In the genomic region with DNA sequence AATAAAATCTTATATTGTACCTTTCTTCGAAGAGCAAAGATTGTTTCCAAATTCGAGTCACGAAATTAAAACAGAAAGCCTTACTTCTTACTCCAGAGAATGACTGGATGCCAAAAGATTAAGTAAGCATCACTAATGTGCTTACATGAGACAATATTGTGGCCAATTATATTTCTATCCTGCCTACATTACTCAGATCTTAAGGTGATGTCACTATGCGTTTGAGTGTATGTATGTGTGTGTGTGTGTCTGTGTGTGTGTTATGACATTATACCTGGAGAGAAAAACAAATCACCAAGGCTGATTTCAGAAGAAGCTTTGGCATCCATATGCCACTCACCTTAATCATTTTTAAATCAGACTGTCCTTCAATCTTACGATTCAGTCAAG, we compare ENCODE assay signal across 9 cellular contexts.
DNase-seq lines count a peak whose midpoint lies in the region; ATAC-seq, FAIRE-seq and TF ChIP-seq lines count a peak whose summit lies in the region.
"Had no signal": no experiment of that assay in that cellular context is flagged by ENCODE, and none has a peak within 500 bp of the region (broad histone marks: within the 10 kb centered on the region; RNA-seq: fewer than 3 reads in every experiment).

No MANE protein-coding gene starts in this region.

- DNase-seq in Right ventricle myocardium superior (no peak), right atrium auricular region (ENCODE audit: low spot score) (no peak), HTR-8/SVneo (ENCODE audit: insufficient read length, low spot score) (no peak), amniotic epithelial cell (ENCODE audit: low read depth) (peak; percentile 22), smooth muscle cell (lab: John Stamatoyannopoulos, UW; ENCODE audit: unreplicated experiment) (no peak), OCI-M2 (lab: John Stamatoyannopoulos, UW; ENCODE audit: unreplicated experiment) (no peak), lower leg skin (ENCODE audit: low spot score in 2 of 2) (no peak), KBM-7 (no peak)
- DNase-seq: heart left ventricle had no signal

- FAIRE-seq in HTR-8/SVneo (lab: Jason Lieb, UNC), result peak; percentile 58

- no peaks in the 10 kb centered on the region for H4K20me1 ChIP-seq in smooth muscle cell (ENCODE audit: low read depth)

- H3K4me3 ChIP-seq in right atrium auricular region (no peak overlapping the region), smooth muscle cell (no peak overlapping the region), lower leg skin (ENCODE audit: low read depth, poor library complexity, severe bottlenecking) (no peak overlapping the region)
- H3K4me3 ChIP-seq: heart left ventricle had no signal

- intact Hi-C loops in Right ventricle myocardium superior (cut with DNase I), result no loop called here
- intact Hi-C loops in lower leg skin (cut with DNase I; ENCODE audit: low total_unique reads), result no loop called here

- H3K4me1 ChIP-seq in right atrium auricular region, result peaks cover 0 to 10% of the 10 kb centered on the region in 2 donors
- H3K4me1 ChIP-seq in smooth muscle cell (ENCODE audit: low read depth), result peaks cover 8% of the 10 kb centered on the region

- in situ Hi-C loops in KBM-7 (cut with MboI; ENCODE audit: low pct_unique_long_range_greater_than_20kb, low sequenced_read_pairs), result no loop called here

- no peak overlapping the region for H3K9ac ChIP-seq in smooth muscle cell (ENCODE audit: low read depth)

- H3K36me3 ChIP-seq in right atrium auricular region, result no peaks in the 10 kb centered on the region
- H3K36me3 ChIP-seq in smooth muscle cell (ENCODE audit: low read depth), result no peaks in the 10 kb centered on the region
- H3K36me3 ChIP-seq: heart left ventricle had no signal

- no peaks in the 10 kb centered on the region for H3F3A ChIP-seq in smooth muscle cell (ENCODE audit: low read depth)

- no peak for TF ChIP-seq CTCF in right atrium auricular region (IDR thresholded peaks at IDR 0.05)
- no peak for TF ChIP-seq CTCF in smooth muscle cell (IDR thresholded peaks at IDR 0.05; ENCODE audit: borderline replicate concordance, insufficient read depth, poor library complexity, severe bottlenecking)
- no peak for TF ChIP-seq CTCF in lower leg skin (IDR thresholded peaks at IDR 0.05)

- no peaks in the 10 kb centered on the region for H3K27me3 ChIP-seq in right atrium auricular region
- H3K27me3 ChIP-seq in smooth muscle cell (ENCODE audit: low read depth), result no peaks in the 10 kb centered on the region
- H3K27me3 ChIP-seq: heart left ventricle had no signal

- WGBS in smooth muscle cell (ENCODE audit: low lambda C conversion rate), result 82% methylated on average over 5 of the region's 5 CpGs
- WGBS in lower leg skin, 2 donors, result 46 to 65% methylated on average over 5 of the region's 5 CpGs

- ATAC-seq in Right ventricle myocardium superior (ENCODE audit: poor library complexity), result peak; percentile 79

- H2AFZ ChIP-seq in smooth muscle cell (ENCODE audit: low read depth), result no peak overlapping the region

- no peaks in the 10 kb centered on the region for H3K79me2 ChIP-seq in smooth muscle cell (ENCODE audit: low read depth)

- H3K4me2 ChIP-seq in smooth muscle cell, result no peak overlapping the region

- H3K9me3 ChIP-seq in right atrium auricular region, result no peaks in the 10 kb centered on the region
- no peaks in the 10 kb centered on the region for H3K9me3 ChIP-seq in smooth muscle cell (replicated peaks; ENCODE audit: low read depth)
- H3K9me3 ChIP-seq: heart left ventricle had no signal

- no peak for TF ChIP-seq POLR2A in lower leg skin (IDR thresholded peaks at IDR 0.05)

- H3K27ac ChIP-seq in right atrium auricular region (no peak overlapping the region), smooth muscle cell (ENCODE audit: low read depth) (peak overlapping the region; percentile 36)
